Comparison of ENCODE assay signal across 1 cellular context in genomic region chr1:7667625-7668218, GRCh38.
TF ChIP-seq lines count a peak whose summit lies in the region.

No MANE protein-coding gene starts in this region.

TF ChIP-seq in GM23338, 12 proteins besides CTCF, POLR2A, EP300 and RAD21 (continued from another document):
- TF ChIP-seq ZNF462 (CRISPR knock-in tag; IDR thresholded peaks at IDR 0.05) (no peak), POLR2AphosphoS5 (IDR thresholded peaks at IDR 0.05; ENCODE audit: low read depth) (no peak), JUNB (IDR thresholded peaks at IDR 0.05; ENCODE audit: unreplicated experiment) (no peak)
